Comparison of ENCODE assay signal across 26 cellular contexts in genomic region chr7:47047384-47047783, GRCh38.
DNase-seq lines count a peak whose midpoint lies in the region; ATAC-seq, FAIRE-seq and TF ChIP-seq lines count a peak whose summit lies in the region.
"Had no signal": no experiment of that assay in that cellular context is flagged by ENCODE, and none has a peak within 500 bp of the region (broad histone marks: within the 10 kb centered on the region; RNA-seq: fewer than 3 reads in every experiment).

No MANE protein-coding gene starts in this region.

- peak overlapping the region; percentile 29; the same call in 1 of the 2 replicates for H2AFZ ChIP-seq in GM23338
- H2AFZ ChIP-seq in H1 (ENCODE audit: low read length), result 0 out of 2 replicates have a peak overlapping the region, but pooled peaks have one; percentile 68

- no peak overlapping the region for H4K8ac ChIP-seq in H1 (ENCODE audit: extremely low read depth, insufficient read depth, low read length)

- CTCF ChIA-PET in A673 (lab: Charles Lee), result no interaction called here
- CTCF ChIA-PET in H1 (lab: Charles Lee; ENCODE audit: partially characterized antibody), result interaction anchor here (0.9 to 1.1 kb wide), 4 partner anchors 47 to 270 kb away, joined by 3 to 4 read pairs (median 3); no protein-coding TSS in a partner anchor

- H2BK20ac ChIP-seq in H1 (ENCODE audit: low read length), result no peak overlapping the region

- WGBS in H1 (ENCODE audit: extremely low coverage in 1 of 2, insufficient coverage in 1 of 2, insufficient read length in 1 of 2, insufficient replicate concordance in 2 of 2, low coverage in 1 of 2, low lambda C conversion rate in 2 of 2, missing lambda C conversion rate in 1 of 2), 2 experiments, result 79% methylated on average over 2 of the region's 2 CpGs; no CpG with 5 or more reads in 1 of the 2 experiments

- H3K27me3 Mint-ChIP-seq in GM23338 (ENCODE audit: insufficient read depth, low read depth, poor library complexity) (peaks cover 1% of the 10 kb centered on the region), mesothelial cell of epicardium (ENCODE audit: low read depth) (no peaks in the 10 kb centered on the region)
- H3K27me3 Mint-ChIP-seq: activated naive CD4-positive, alpha-beta T cell treated with anti-CD3 and anti-CD28 coated beads, Interleukin-2, amount 50 U/mL, for 24 hours had no signal

- no peaks in the 10 kb centered on the region for H3K79me2 ChIP-seq in GM23338 (replicated peaks; ENCODE audit: insufficient read depth)
- H3K79me2 ChIP-seq in H1 (ENCODE audit: control insufficient read depth in 1 of 2, insufficient read depth in 2 of 2, low read length in 2 of 2), result no peaks in the 10 kb centered on the region

- H3K9me3 Mint-ChIP-seq in GM23338 (no peaks in the 10 kb centered on the region), mesothelial cell of epicardium (peaks cover 4% of the 10 kb centered on the region)
- H3K9me3 Mint-ChIP-seq: activated naive CD4-positive, alpha-beta T cell treated with anti-CD3 and anti-CD28 coated beads, Interleukin-2, amount 50 U/mL, for 24 hours; activated T-helper 17 cell treated with anti-CD3 and anti-CD28 coated beads, Interleukin-2, amount 50 U/mL, for 72 hours had no signal

- TF ChIP-seq RAD21 in H1 (IDR thresholded peaks at IDR 0.05 in 1 of 2, conservative IDR thresholded peaks at IDR 0.05 in 1 of 2; ENCODE audit: low read depth in 2 of 2, low read length in 2 of 2), result no peak

- H2BK12ac ChIP-seq in H1 (ENCODE audit: low read depth, low read length), result no peak overlapping the region

- H3K4me1 Mint-ChIP-seq in GM23338, result peaks cover 13% of the 10 kb centered on the region; the same call in 2 of the 3 replicates
- H3K4me1 Mint-ChIP-seq in mesothelial cell of epicardium, result peaks cover 38% of the 10 kb centered on the region
- H3K4me1 Mint-ChIP-seq: activated naive CD4-positive, alpha-beta T cell treated with anti-CD3 and anti-CD28 coated beads, Interleukin-2, amount 50 U/mL, for 24 hours; activated T-helper 17 cell treated with anti-CD3 and anti-CD28 coated beads, Interleukin-2, amount 50 U/mL, for 72 hours had no signal

- ATAC-seq in GM23338 (no peak), HG02970 (IDR thresholded peaks at IDR 0.05; ENCODE audit: low FRiP score, unreplicated experiment) (no peak)
- ATAC-seq: activated T-helper 17 cell treated with anti-CD3 and anti-CD28 coated beads, Interleukin-2, amount 50 U/mL, for 72 hours; body of pancreas; esophagus mucosa; gastroesophageal sphincter; PC-3; psoas muscle had no signal

- no peak overlapping the region for H2BK120ac ChIP-seq in H1 (replicated peaks; ENCODE audit: low read depth, low read length)

- H2BK5ac ChIP-seq in H1 (ENCODE audit: low read depth, low read length), result no peak overlapping the region

- peaks cover 22% of the 10 kb centered on the region for H3K4me1 ChIP-seq in A673 (ENCODE audit: insufficient read depth, low read length, poor library complexity, severe bottlenecking)
- H3K4me1 ChIP-seq in GM23338 (ENCODE audit: insufficient read depth), result 0 out of 2 replicates have a peak, but pooled peaks cover 3% of the 10 kb centered on the region
- peaks cover 0 to 2% (median 0%) of the 10 kb centered on the region in 4 experiments; a peak in 1 of 7 replicates for H3K4me1 ChIP-seq in H1 (replicated peaks in 1 of 4; ENCODE audit: control insufficient read depth in 3 of 4, insufficient read depth in 4 of 4, low read length in 3 of 4)
- H3K4me1 ChIP-seq: body of pancreas had no signal

- H3K4ac ChIP-seq in H1 (replicated peaks; ENCODE audit: insufficient read length, low read depth, low read length), result no peak overlapping the region

- FAIRE-seq in H1 (lab: Jason Lieb, UNC), result no peak

- H4K5ac ChIP-seq in H1 (ENCODE audit: insufficient read length, low read depth, low read length), result no peak overlapping the region

- H3K4me3 ChIP-seq in A673 (ENCODE audit: low read depth, low read length, poor library complexity, severe bottlenecking) (no peak overlapping the region), GM23338 (no peak overlapping the region), H1 (ENCODE audit: extremely low read depth in 1 of 4, insufficient read depth in 2 of 4, low read depth in 3 of 4, low read length in 4 of 4) (no peak overlapping the region)
- H3K4me3 ChIP-seq: body of pancreas, gastroesophageal sphincter, psoas muscle, skin epidermis had no signal

- H2BK15ac ChIP-seq in H1 (ENCODE audit: low read length), result no peak overlapping the region

- no peaks in the 10 kb centered on the region for H3K79me1 ChIP-seq in H1 (ENCODE audit: low read depth, low read length)

- H3K4me3 Mint-ChIP-seq in GM23338, result no peak overlapping the region
- no peak overlapping the region for H3K4me3 Mint-ChIP-seq in mesothelial cell of epicardium
- H3K4me3 Mint-ChIP-seq: activated naive CD4-positive, alpha-beta T cell treated with anti-CD3 and anti-CD28 coated beads, Interleukin-2, amount 50 U/mL, for 24 hours; activated T-helper 17 cell treated with anti-CD3 and anti-CD28 coated beads, Interleukin-2, amount 50 U/mL, for 72 hours had no signal

- no peak for TF ChIP-seq POLR2A in H1 (IDR thresholded peaks at IDR 0.05; ENCODE audit: control extremely low read depth in 1 of 2, low read depth in 2 of 2, low read length in 2 of 2)

- H3K23ac ChIP-seq in H1 (ENCODE audit: insufficient read length), result no peak overlapping the region

- H3K23me2 ChIP-seq in H1 (ENCODE audit: low read depth, low read length), result no peaks in the 10 kb centered on the region

- H3K56ac ChIP-seq in H1 (replicated peaks; ENCODE audit: insufficient read length, low read depth, low read length), result no peak overlapping the region

- H3K4me2 ChIP-seq in GM23338 (no peak overlapping the region), H1 (ENCODE audit: insufficient read depth in 1 of 2, low read depth in 2 of 2, low read length in 2 of 2) (no peak overlapping the region)

- intact Hi-C loops in A673 (cut with micrococcal nuclease; ENCODE audit: unreplicated experiment), result no loop called here

- POLR2A ChIA-PET in A673 (lab: Charles Lee; ENCODE audit: low non-redundant PET) (no interaction called here), H1 (lab: Charles Lee; ENCODE audit: partially characterized antibody) (no interaction called here)

- no peaks in the 10 kb centered on the region for H4K20me1 ChIP-seq in GM23338 (replicated peaks; ENCODE audit: insufficient read depth)
- no peaks in the 10 kb centered on the region for H4K20me1 ChIP-seq in H1 (replicated peaks in 1 of 2; ENCODE audit: control insufficient read depth in 1 of 2, insufficient read depth in 2 of 2, low read length in 2 of 2)

- no peaks in the 10 kb centered on the region for H3K36me3 Mint-ChIP-seq in GM23338 (ENCODE audit: low read depth)
- no peaks in the 10 kb centered on the region for H3K36me3 Mint-ChIP-seq in mesothelial cell of epicardium
- H3K36me3 Mint-ChIP-seq: activated naive CD4-positive, alpha-beta T cell treated with anti-CD3 and anti-CD28 coated beads, Interleukin-2, amount 50 U/mL, for 24 hours had no signal

- H3K9me3 ChIP-seq in A673 (ENCODE audit: low read depth, low read length, poor library complexity, severe bottlenecking), result no peaks in the 10 kb centered on the region
- H3K9me3 ChIP-seq in H1 (ENCODE audit: insufficient read depth in 2 of 2, low read depth in 1 of 2, low read length in 1 of 2), result no peaks in the 10 kb centered on the region
- H3K9me3 ChIP-seq: body of pancreas, gastroesophageal sphincter, psoas muscle had no signal

- no peak for TF ChIP-seq CTCF in A673 (conservative IDR thresholded peaks at IDR 0.05; ENCODE audit: low read depth, low read length)
- no peak for TF ChIP-seq CTCF in GM23338 (conservative IDR thresholded peaks at IDR 0.05; ENCODE audit: low read depth in 2 of 2)
- no peak for TF ChIP-seq CTCF in H1 (IDR thresholded peaks at IDR 0.05; ENCODE audit: control extremely low read depth in 1 of 3, insufficient read depth in 1 of 3, low read depth in 1 of 3, low read length in 3 of 3)
- TF ChIP-seq CTCF in mesothelial cell of epicardium (IDR thresholded peaks at IDR 0.05; ENCODE audit: unreplicated experiment), result no peak

- H3K36me3 ChIP-seq in A673 (ENCODE audit: insufficient read depth, low read length, poor library complexity, severe bottlenecking), result no peaks in the 10 kb centered on the region
- H3K36me3 ChIP-seq in GM23338 (ENCODE audit: insufficient read depth), result no peaks in the 10 kb centered on the region
- H3K36me3 ChIP-seq in H1 (ENCODE audit: control insufficient read depth in 2 of 4, insufficient read depth in 4 of 4, low read length in 3 of 4), result no peaks in the 10 kb centered on the region
- H3K36me3 ChIP-seq: gastroesophageal sphincter had no signal

- no peaks in the 10 kb centered on the region for H3F3A ChIP-seq in GM23338 (replicated peaks; ENCODE audit: low read depth)

- H3K9ac ChIP-seq in H1 (replicated peaks in 1 of 4; ENCODE audit: extremely low read depth in 1 of 4, low read depth in 3 of 4, low read length in 3 of 4), result no peak overlapping the region

- no peak overlapping the region for H4K91ac ChIP-seq in H1 (replicated peaks; ENCODE audit: insufficient read length, low read length)

- H3K27ac ChIP-seq in A673 (ENCODE audit: low read depth, low read length, poor library complexity, severe bottlenecking), result no peak overlapping the region
- no peak overlapping the region for H3K27ac ChIP-seq in GM23338 (ENCODE audit: low read depth)
- no peak overlapping the region for H3K27ac ChIP-seq in H1 (ENCODE audit: low read depth, low read length)
- H3K27ac ChIP-seq: body of pancreas, gastroesophageal sphincter, psoas muscle had no signal

- no TSS peak for BruUV-seq in A673 (replicated peaks; lab: Mats Ljungman, UMichigan)

- 0 out of 2 replicates have a peak, but pooled peaks cover 2% of the 10 kb centered on the region for H3K9me2 ChIP-seq in GM23338 (ENCODE audit: insufficient read depth)

- H3K27me3 ChIP-seq in A673 (replicated peaks; ENCODE audit: insufficient read depth, low read depth, low read length, poor library complexity) (no peaks in the 10 kb centered on the region), GM23338 (ENCODE audit: insufficient read depth) (no peaks in the 10 kb centered on the region), H1 (replicated peaks in 1 of 4; ENCODE audit: control insufficient read depth in 3 of 4, extremely low read depth in 1 of 4, insufficient read depth in 3 of 4, low read length in 3 of 4) (no peaks in the 10 kb centered on the region; a peak in 2 of 7 replicates)
- H3K27me3 ChIP-seq: body of pancreas had no signal

- DNase-seq in A673 (ENCODE audit: low spot score) (peak; percentile 78), GM23338 (ENCODE audit: low spot score) (no peak), H1 (ENCODE audit: low read depth in 1 of 2, low spot score in 2 of 2) (no peak), mesothelial cell of epicardium (ENCODE audit: low spot score in 2 of 2, unreplicated experiment in 2 of 2) (no peak), DMS153 treated with DMSO at 0.1 percent for 48 hours (lab: John Stamatoyannopoulos, UW; ENCODE audit: unreplicated experiment) (no peak), amniotic stem cell (lab: John Stamatoyannopoulos, UW) (no peak)
- DNase-seq: activated CD4-positive, alpha-beta T cell treated with anti-CD3 and anti-CD28 coated beads, Interleukin-2, amount 50 U/mL, for 4 hours; activated CD4-positive, CD25-positive, alpha-beta regulatory T cell; activated CD8-positive, alpha-beta memory T cell treated with anti-CD3 and anti-CD28 coated beads, Interleukin-2, amount 50 U/mL, for 48 hours; body of pancreas; effector CD4-positive, alpha-beta T cell; EL; islet precursor cell; NCI-H1092; NCI-H187 treated with DMSO at 0.1 percent for 48 hours; NCI-H774; PC-3; psoas muscle; SHP77 treated with DMSO at 0.1 percent for 48 hours; T1000 had no signal

- no peak overlapping the region for H3K14ac ChIP-seq in H1 (ENCODE audit: insufficient read length)

- H3K27ac Mint-ChIP-seq in GM23338 (no peak overlapping the region), mesothelial cell of epicardium (peak overlapping the region; percentile 12)
- H3K27ac Mint-ChIP-seq: activated naive CD4-positive, alpha-beta T cell treated with anti-CD3 and anti-CD28 coated beads, Interleukin-2, amount 50 U/mL, for 24 hours; activated T-helper 17 cell treated with anti-CD3 and anti-CD28 coated beads, Interleukin-2, amount 50 U/mL, for 72 hours had no signal

- no peak overlapping the region for H2AK5ac ChIP-seq in H1 (ENCODE audit: low read depth, low read length)

- H3K18ac ChIP-seq in H1 (ENCODE audit: extremely low read depth, low read length), result no peak overlapping the region

- no peak for TF ChIP-seq EP300 in H1 (IDR thresholded peaks at IDR 0.05; ENCODE audit: borderline replicate concordance in 1 of 2, low read depth in 2 of 2, low read length in 2 of 2)
